10 cellular contexts compared by ENCODE assay signal in the genomic region with DNA sequence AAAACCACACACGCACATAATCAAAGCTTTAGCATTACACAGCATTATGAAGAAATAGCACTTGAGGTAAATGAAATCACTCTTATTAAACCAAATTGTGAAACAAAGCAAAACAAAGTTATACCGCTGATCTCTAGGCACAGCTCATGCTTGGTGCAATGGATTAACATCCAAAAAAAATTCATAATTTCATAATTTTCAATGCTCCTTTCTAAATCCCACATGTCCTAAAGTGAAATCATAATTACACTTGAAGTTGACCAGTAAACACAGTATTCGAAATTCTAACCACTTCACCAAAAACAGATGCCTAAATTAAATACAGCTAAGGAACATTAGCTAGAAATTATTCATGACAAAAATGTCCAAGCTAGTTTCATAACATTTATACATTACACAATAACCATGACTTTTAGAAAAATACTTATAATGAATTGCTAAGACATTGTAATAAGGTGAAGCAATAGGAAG. TPM values are rescaled to one million over a fixed set of nuclear protein-coding genes. Genes with fewer than 3 reads are reported as not detected.
DNase-seq lines count a peak whose midpoint lies in the region; TF ChIP-seq lines count a peak whose summit lies in the region.
"Had no signal": no experiment of that assay in that cellular context is flagged by ENCODE, and none has a peak within 500 bp of the region (broad histone marks: within the 10 kb centered on the region; RNA-seq: fewer than 3 reads in every experiment).

No MANE protein-coding gene starts in this region.

- H3K9ac ChIP-seq in OCI-LY1 (ENCODE audit: low read length) (no peak overlapping the region), skeletal muscle satellite cell (ENCODE audit: low read depth, low read length) (no peak overlapping the region)

- 75% methylated on average over 3 of the region's 3 CpGs for WGBS in esophagus muscularis mucosa
- WGBS in testis, 2 donors, result 83 to 87% methylated on average over 3 of the region's 3 CpGs

- DNase-seq in esophagus muscularis mucosa (ENCODE audit: extremely low spot score) (no peak), foreskin melanocyte (no peak), LoVo (ENCODE audit: low spot score) (no peak), NCI-H82 (lab: John Stamatoyannopoulos, UW) (no peak), testis (no peak)
- DNase-seq: MG63, SHP77 had no signal

- H3K36me3 ChIP-seq in DOHH2 (ENCODE audit: control insufficient read depth, low read length), result peaks cover 29% of the 10 kb centered on the region
- H3K36me3 ChIP-seq in OCI-LY1 (ENCODE audit: insufficient read depth, low read length), result peaks cover 27% of the 10 kb centered on the region; the same call in 1 of the 2 replicates
- no peaks in the 10 kb centered on the region for H3K36me3 ChIP-seq in esophagus muscularis mucosa
- H3K36me3 ChIP-seq in skeletal muscle satellite cell (ENCODE audit: insufficient read depth, low read length), result peaks cover 4% of the 10 kb centered on the region
- no peaks in the 10 kb centered on the region for H3K36me3 ChIP-seq in testis (ENCODE audit: low read depth, missing control alignments)

- no peak overlapping the region for H2AFZ ChIP-seq in OCI-LY1 (ENCODE audit: low read length)

- H3F3A ChIP-seq in DOHH2 (ENCODE audit: control insufficient read depth, insufficient read depth) (peaks cover 13% of the 10 kb centered on the region), OCI-LY1 (ENCODE audit: insufficient read depth, low read length) (0 out of 2 replicates have a peak, but pooled peaks cover 7% of the 10 kb centered on the region)

- TF ChIP-seq POLR2A in esophagus muscularis mucosa (IDR thresholded peaks at IDR 0.05; ENCODE audit: low read depth), result no peak
- TF ChIP-seq POLR2A in testis (IDR thresholded peaks at IDR 0.05), result no peak

- H3K9me2 ChIP-seq in DOHH2 (replicated peaks; ENCODE audit: control insufficient read depth, low read length), result no peaks in the 10 kb centered on the region
- no peaks in the 10 kb centered on the region for H3K9me2 ChIP-seq in OCI-LY1 (ENCODE audit: low read depth, low read length)

- no peaks in the 10 kb centered on the region for H4K20me1 ChIP-seq in DOHH2 (ENCODE audit: control insufficient read depth, insufficient read depth, low read depth, low read length)
- no peaks in the 10 kb centered on the region for H4K20me1 ChIP-seq in OCI-LY1 (ENCODE audit: insufficient read depth, low read length)

- H3K9me3 ChIP-seq in DOHH2 (ENCODE audit: control insufficient read depth, insufficient read depth, low read length), result no peaks in the 10 kb centered on the region
- H3K9me3 ChIP-seq in OCI-LY1 (ENCODE audit: low read length), result no peaks in the 10 kb centered on the region
- H3K9me3 ChIP-seq in esophagus muscularis mucosa, result no peaks in the 10 kb centered on the region
- no peaks in the 10 kb centered on the region for H3K9me3 ChIP-seq in skeletal muscle satellite cell (replicated peaks; ENCODE audit: low read length)
- H3K9me3 ChIP-seq in testis, result no peaks in the 10 kb centered on the region
- H3K9me3 ChIP-seq: MG63 had no signal

- intact Hi-C loops in esophagus muscularis mucosa (cut with DNase I) (no loop called here), testis (cut with DNase I; ENCODE audit: low total_unique reads) (no loop called here)

- H3K4me2 ChIP-seq in DOHH2 (ENCODE audit: low read length) (peak overlapping the region; percentile 93), OCI-LY1 (ENCODE audit: low read length) (peak overlapping the region; percentile 78), skeletal muscle satellite cell (ENCODE audit: low read length) (peak overlapping the region; percentile 79)

- H3K4me1 ChIP-seq in DOHH2 (ENCODE audit: control insufficient read depth, low read length) (peaks cover 26% of the 10 kb centered on the region), OCI-LY1 (ENCODE audit: insufficient read depth, low read length, severe bottlenecking) (peaks cover 25% of the 10 kb centered on the region), esophagus muscularis mucosa (peaks cover 28 to 68% (median 55%) of the 10 kb centered on the region in 4 donors), skeletal muscle satellite cell (ENCODE audit: control insufficient read depth, insufficient read depth, low read length) (peaks cover 43% of the 10 kb centered on the region), testis (peaks cover 17% of the 10 kb centered on the region)

- H3K27ac ChIP-seq in DOHH2 (ENCODE audit: low read depth, low read length) (no peak overlapping the region), OCI-LY1 (ENCODE audit: low read depth, low read length, poor library complexity, severe bottlenecking) (no peak overlapping the region), esophagus muscularis mucosa (replicated peaks in 1 of 4) (peak overlapping the region; percentile 88 to 93 (median 91)), testis (no peak overlapping the region)

- no peak for TF ChIP-seq CTCF in DOHH2 (IDR thresholded peaks at IDR 0.05; ENCODE audit: low read depth, low read length, poor library complexity, severe bottlenecking)
- no peak for TF ChIP-seq CTCF in OCI-LY1 (IDR thresholded peaks at IDR 0.05; ENCODE audit: low read length)
- no peak for TF ChIP-seq CTCF in esophagus muscularis mucosa (IDR thresholded peaks at IDR 0.05)
- no peak for TF ChIP-seq CTCF in testis (IDR thresholded peaks at IDR 0.05)

- H3K27me3 ChIP-seq in DOHH2 (ENCODE audit: control insufficient read depth, low read length), result no peaks in the 10 kb centered on the region
- H3K27me3 ChIP-seq in OCI-LY1 (ENCODE audit: insufficient read depth, low read length), result no peaks in the 10 kb centered on the region
- H3K27me3 ChIP-seq in esophagus muscularis mucosa, result no peaks in the 10 kb centered on the region
- H3K27me3 ChIP-seq in skeletal muscle satellite cell (ENCODE audit: control insufficient read depth, insufficient read depth, low read length), result no peaks in the 10 kb centered on the region
- H3K27me3 ChIP-seq in testis, result no peaks in the 10 kb centered on the region
- H3K27me3 ChIP-seq: MG63 had no signal

- H3K4me3 ChIP-seq in DOHH2 (ENCODE audit: low read length), result peak overlapping the region; percentile 89
- peak overlapping the region; percentile 73 for H3K4me3 ChIP-seq in OCI-LY1 (ENCODE audit: low read depth, low read length, poor library complexity, severe bottlenecking)
- H3K4me3 ChIP-seq in esophagus muscularis mucosa, result peak overlapping the region in 2 of 4 donors; percentile 68 to 73
- H3K4me3 ChIP-seq in skeletal muscle satellite cell (ENCODE audit: low read length), result peak overlapping the region; percentile 8
- no peak overlapping the region for H3K4me3 ChIP-seq in testis

- no peak for TF ChIP-seq EP300 in esophagus muscularis mucosa (IDR thresholded peaks at IDR 0.05)

- H3K79me2 ChIP-seq in DOHH2 (ENCODE audit: control insufficient read depth, low read length), result peaks cover 55% of the 10 kb centered on the region
- no peaks in the 10 kb centered on the region for H3K79me2 ChIP-seq in OCI-LY1 (ENCODE audit: insufficient read depth, low read length)

RNA-seq across cellular contexts. Expression of a gene that starts 1.5 kb away (rescaled TPM):
- 10 to 100 TPM; 24.5 to 40.7 (median 32.9) TPM for total RNA-seq in esophagus muscularis mucosa
- 20.3 and 27.6 TPM in 2 replicates for total RNA-seq in skeletal muscle satellite cell (2012; rRNA removed)
- 10 to 100 TPM; 31.8 to 36.2 TPM for total RNA-seq in testis
- 21.5 TPM for polyA plus RNA-seq in testis (ENCODE audit: insufficient read depth, low read depth, low replicate concordance)

RNA-seq across cellular contexts. Expression of a gene that starts 14.1 kb away (rescaled TPM):
- 10 to 100 TPM in 3 of 4 donors, 1 to 10 TPM in 1; 9.1 to 20.3 (median 16.9) TPM for total RNA-seq in esophagus muscularis mucosa
- total RNA-seq in skeletal muscle satellite cell (2012; rRNA removed), result 5.3 and 5.9 TPM in 2 replicates
- 10 to 100 TPM; 20.1 to 24.4 TPM for total RNA-seq in testis
- 38.8 TPM for polyA plus RNA-seq in testis (ENCODE audit: insufficient read depth, low read depth, low replicate concordance)

RNA-seq across cellular contexts. Expression of a gene that starts 19.7 kb away (rescaled TPM):
- total RNA-seq in esophagus muscularis mucosa (1 to 10 TPM; 4.3 to 7.1 (median 5.9) TPM), testis (10 to 100 TPM; 35.2 to 63.5 TPM)
- 0.51 and 0.87 TPM in 2 replicates for total RNA-seq in skeletal muscle satellite cell (2012; rRNA removed)
- polyA plus RNA-seq in testis (ENCODE audit: insufficient read depth, low read depth, low replicate concordance), result 233 TPM

RNA-seq across cellular contexts. Expression of a gene that starts 47.0 kb away (rescaled TPM):
- total RNA-seq in esophagus muscularis mucosa (10 to 100 TPM; 23.3 to 58.0 (median 45.9) TPM), testis (10 to 100 TPM; 39.4 to 40.4 TPM)
- total RNA-seq in skeletal muscle satellite cell (2012; rRNA removed), result 27.5 and 49.2 TPM in 2 replicates
- polyA plus RNA-seq in testis (ENCODE audit: insufficient read depth, low read depth, low replicate concordance), result 124 TPM

Comparison
In these comparisons a context has a peak if more than half of its experiments do, and no peak if none do; other contexts are left out.
1. H3K27ac ChIP-seq: peak in esophagus muscularis mucosa (4 of 4); none in DOHH2 (single experiment), OCI-LY1 (single experiment) and testis (0 of 2).
2. H3K4me3 ChIP-seq: peak in DOHH2 (single experiment), OCI-LY1 (single experiment) and skeletal muscle satellite cell (single experiment); none in testis (0 of 2).
3. RNA of a gene that starts 19.7 kb away (total RNA-seq): 35.2 to 63.5 TPM in testis; 4.3 to 7.1 TPM in esophagus muscularis mucosa; every median in the first group is over 4 times any median in the second.
4. Peak in every context shown above with its lines, with median percentiles within 50 percentile points of each other: H3K4me2 ChIP-seq.